In the genomic region with DNA sequence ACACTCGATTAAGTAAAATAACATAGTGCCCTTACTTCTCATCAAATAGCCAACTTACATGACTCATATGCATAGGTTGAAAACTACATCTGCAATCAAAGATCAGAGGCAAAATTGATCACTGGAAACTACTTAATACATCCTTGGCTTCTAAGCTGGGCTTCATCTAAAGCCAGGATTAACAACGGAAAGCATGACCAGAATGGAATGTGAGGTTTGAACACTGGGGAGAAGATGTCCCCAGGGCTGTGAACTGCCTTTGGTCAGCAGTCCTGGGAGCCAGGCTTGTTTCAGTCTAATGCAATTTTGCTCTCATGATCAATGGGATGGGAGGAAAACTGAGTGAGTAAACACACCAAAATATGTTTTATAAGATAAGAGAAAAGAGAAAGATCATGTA, we compare ENCODE assay signal across 31 cellular contexts.
DNase-seq lines count a peak whose midpoint lies in the region; ATAC-seq and TF ChIP-seq lines count a peak whose summit lies in the region.
"Had no signal": no experiment of that assay in that cellular context is flagged by ENCODE, and none has a peak within 500 bp of the region (broad histone marks: within the 10 kb centered on the region; RNA-seq: fewer than 3 reads in every experiment).

No MANE protein-coding gene starts in this region.

- no peaks in the 10 kb centered on the region for H3K27me3 ChIP-seq in CD4-positive, alpha-beta memory T cell (ENCODE audit: insufficient read depth, low read length)
- H3K27me3 ChIP-seq: esophagus muscularis mucosa, right lobe of liver, suprapubic skin had no signal

- no peak overlapping the region for H3K27ac ChIP-seq in CD4-positive, alpha-beta memory T cell (ENCODE audit: low read depth, low read length)
- H3K27ac ChIP-seq: esophagus muscularis mucosa, right lobe of liver, suprapubic skin had no signal

- CTCF ChIA-PET in CD4-positive, alpha-beta memory T cell (lab: Charles Lee; ENCODE audit: partially characterized antibody), result no interaction called here

- H3K27ac Mint-ChIP-seq in CD4-positive, alpha-beta memory T cell, result no peak overlapping the region
- H3K27ac Mint-ChIP-seq: activated naive CD4-positive, alpha-beta T cell treated with anti-CD3 and anti-CD28 coated beads, Interleukin-2, amount 10 ng/mL, durations not matched to agents 7 days and 5 days; CD4-positive, CD25-positive, alpha-beta regulatory T cell; IgD-negative memory B cell; stimulated activated memory B cell treated with anti-CD40 and anti-IgM and Interleukin-4, amounts not matched to agents 10 μg/mL and 1 μg/mL and 100 μg/mL, for 72 hours had no signal

- no peaks in the 10 kb centered on the region for H3K36me3 Mint-ChIP-seq in CD4-positive, alpha-beta memory T cell
- H3K36me3 Mint-ChIP-seq: activated naive CD4-positive, alpha-beta T cell treated with anti-CD3 and anti-CD28 coated beads, Interleukin-2, amount 10 ng/mL, durations not matched to agents 7 days and 5 days; CD4-positive, CD25-positive, alpha-beta regulatory T cell; IgD-negative memory B cell; stimulated activated memory B cell treated with anti-CD40 and anti-IgM and Interleukin-4, amounts not matched to agents 10 μg/mL and 1 μg/mL and 100 μg/mL, for 72 hours had no signal

- POLR2A ChIA-PET in CD4-positive, alpha-beta memory T cell (lab: Charles Lee; ENCODE audit: partially characterized antibody), result no interaction called here

- H3K4me3 Mint-ChIP-seq in CD4-positive, alpha-beta memory T cell, result no peak overlapping the region
- H3K4me3 Mint-ChIP-seq: activated naive CD4-positive, alpha-beta T cell treated with anti-CD3 and anti-CD28 coated beads, Interleukin-2, amount 10 ng/mL, durations not matched to agents 7 days and 5 days; CD4-positive, CD25-positive, alpha-beta regulatory T cell; IgD-negative memory B cell; neural crest cell; stimulated activated memory B cell treated with anti-CD40 and anti-IgM and Interleukin-4, amounts not matched to agents 10 μg/mL and 1 μg/mL and 100 μg/mL, for 72 hours had no signal

- DNase-seq in ELF-1 (ENCODE audit: low read depth, low spot score), result peak; percentile 51
- DNase-seq in astrocyte of the cerebellum (ENCODE audit: low read depth), result peak; percentile 50
- DNase-seq in fibroblast of villous mesenchyme (ENCODE audit: low read depth), result peak; percentile 14
- peak; percentile 73 for DNase-seq in retinal pigment epithelial cell (ENCODE audit: low read depth)
- no peak for DNase-seq in NK-92 treated with Interleukin-12 subunit alpha and Interleukin-12 subunit beta, amount 100 ng/mL, for 24 hours (lab: John Stamatoyannopoulos, UW)
- DNase-seq in left colon, result no peak
- DNase-seq in CD4-positive, alpha-beta memory T cell, result no peak
- DNase-seq: activated CD4-positive, CD25-positive, alpha-beta regulatory T cell; activated CD8-positive, alpha-beta memory T cell treated with anti-CD3 and anti-CD28 coated beads, Interleukin-2, amount 50 U/mL, for 4 hours; activated naive CD4-positive, alpha-beta T cell treated with anti-CD3 and anti-CD28 coated beads, Interleukin-2, amount 10 ng/mL, durations not matched to agents 7 days and 5 days; caudate nucleus; CD4-positive, CD25-positive, alpha-beta regulatory T cell; dermis blood vessel endothelial cell; glutamatergic neuron; kidney; NCI-H1092 treated with DMSO at 0.1 percent for 48 hours; NCI-H1930; NCI-H345; NCI-H748 treated with DMSO at 0.1 percent for 48 hours; posterior cingulate gyrus; right lobe of liver; RPMI8226; stimulated activated CD4-positive, alpha-beta T cell treated with anti-CD3 and anti-CD28 coated beads, Interleukin-4, amount 100 ng/mL, for 4 hours; T-helper 1 cell had no signal

- peaks cover 2 to 8% of the 10 kb centered on the region in 2 donors for H3K27me3 Mint-ChIP-seq in CD4-positive, alpha-beta memory T cell

- H3K4me1 Mint-ChIP-seq in CD4-positive, alpha-beta memory T cell, result no peaks in the 10 kb centered on the region
- H3K4me1 Mint-ChIP-seq: activated naive CD4-positive, alpha-beta T cell treated with anti-CD3 and anti-CD28 coated beads, Interleukin-2, amount 10 ng/mL, durations not matched to agents 7 days and 5 days; IgD-negative memory B cell; neural crest cell; stimulated activated memory B cell treated with anti-CD40 and anti-IgM and Interleukin-4, amounts not matched to agents 10 μg/mL and 1 μg/mL and 100 μg/mL, for 72 hours had no signal

- ATAC-seq in left colon (no peak), GM18907 (IDR thresholded peaks at IDR 0.05; ENCODE audit: unreplicated experiment) (no peak)

- no peaks in the 10 kb centered on the region for H3K36me3 ChIP-seq in CD4-positive, alpha-beta memory T cell (ENCODE audit: insufficient read depth, low read length)
- H3K36me3 ChIP-seq: esophagus muscularis mucosa, right lobe of liver, suprapubic skin had no signal

- H3K4me3 ChIP-seq in astrocyte of the cerebellum (ENCODE audit: low read depth, low read length), result no peak overlapping the region
- no peak overlapping the region for H3K4me3 ChIP-seq in fibroblast of villous mesenchyme (ENCODE audit: low read depth, low read length)
- no peak overlapping the region for H3K4me3 ChIP-seq in retinal pigment epithelial cell (ENCODE audit: low read length)
- H3K4me3 ChIP-seq in CD4-positive, alpha-beta memory T cell (ENCODE audit: low read length in 2 of 2), result no peak overlapping the region
- H3K4me3 ChIP-seq: esophagus muscularis mucosa, lung, right lobe of liver, suprapubic skin had no signal

- intact Hi-C loops in left colon (cut with DNase I, micrococcal nuclease), result no loop called here
- intact Hi-C loops in CD4-positive, alpha-beta memory T cell (cut with micrococcal nuclease), result no loop called here

- peaks cover 0 to 3% (median 0%) of the 10 kb centered on the region in 8 donors for H3K9me3 Mint-ChIP-seq in CD4-positive, alpha-beta memory T cell
- H3K9me3 Mint-ChIP-seq: activated naive CD4-positive, alpha-beta T cell treated with anti-CD3 and anti-CD28 coated beads, Interleukin-2, amount 10 ng/mL, durations not matched to agents 7 days and 5 days; stimulated activated memory B cell treated with anti-CD40 and anti-IgM and Interleukin-4, amounts not matched to agents 10 μg/mL and 1 μg/mL and 100 μg/mL, for 72 hours had no signal

- no peaks in the 10 kb centered on the region for H3K4me1 ChIP-seq in CD4-positive, alpha-beta memory T cell (ENCODE audit: insufficient read depth, low read length)
- H3K4me1 ChIP-seq: esophagus muscularis mucosa, suprapubic skin had no signal

- no peaks in the 10 kb centered on the region for H3K9me3 ChIP-seq in CD4-positive, alpha-beta memory T cell (ENCODE audit: control insufficient read depth in 1 of 2, low read length in 2 of 2)
- H3K9me3 ChIP-seq: esophagus muscularis mucosa, right lobe of liver, suprapubic skin had no signal

- TF ChIP-seq CTCF in astrocyte of the cerebellum (IDR thresholded peaks at IDR 0.05; ENCODE audit: low read depth, low read length, missing control alignments) (no peak), fibroblast of villous mesenchyme (IDR thresholded peaks at IDR 0.05; ENCODE audit: insufficient read depth, low read depth, low read length) (no peak), retinal pigment epithelial cell (conservative IDR thresholded peaks at IDR 0.05; ENCODE audit: low read depth, low read length) (no peak)

- in situ Hi-C loops in astrocyte of the cerebellum (cut with HindIII; ENCODE audit: low sequenced_read_pairs), result no loop called here

Comparison
In these comparisons a context has a peak if more than half of its experiments do, and no peak if none do; other contexts are left out.
1. DNase-seq: peak in ELF-1 (single experiment), astrocyte of the cerebellum (single experiment), fibroblast of villous mesenchyme (single experiment) and retinal pigment epithelial cell (single experiment); none in NK-92 treated with Interleukin-12 subunit alpha and Interleukin-12 subunit beta, amount 100 ng/mL, for 24 hours (single experiment), left colon (0 of 2) and CD4-positive, alpha-beta memory T cell (0 of 5).